14 cellular contexts compared by ENCODE assay signal in the genomic region with DNA sequence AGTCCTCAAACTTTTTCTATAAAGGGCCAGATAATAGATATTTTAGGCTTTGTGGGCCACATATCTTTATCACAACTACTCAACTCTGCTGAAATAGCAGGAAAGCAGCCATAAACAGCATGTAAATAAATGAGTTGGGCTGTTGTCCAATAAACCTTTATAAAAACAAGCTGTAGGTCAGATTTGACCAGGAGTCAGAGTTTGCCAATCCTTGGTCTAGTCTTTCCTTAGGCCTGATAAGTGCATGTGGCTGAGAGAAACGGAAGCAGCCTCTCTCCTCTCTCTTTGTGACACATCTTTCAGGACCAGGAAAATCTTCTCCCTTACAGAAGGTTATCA.
DNase-seq lines count a peak whose midpoint lies in the region; ATAC-seq and TF ChIP-seq lines count a peak whose summit lies in the region.
"Had no signal": no experiment of that assay in that cellular context is flagged by ENCODE, and none has a peak within 500 bp of the region (broad histone marks: within the 10 kb centered on the region; RNA-seq: fewer than 3 reads in every experiment).

No MANE protein-coding gene starts in this region.

- H3K4me1 ChIP-seq in endodermal cell (ENCODE audit: control insufficient read depth, insufficient read depth, low read length) (peaks cover 12% of the 10 kb centered on the region), mucosa of rectum (ENCODE audit: control insufficient read depth in 2 of 2, insufficient read depth in 2 of 2, low read length in 2 of 2) (peaks cover 12 to 27% of the 10 kb centered on the region in 2 donors), sigmoid colon (peaks cover 0 to 26% (median 20%) of the 10 kb centered on the region in 4 donors)
- H3K4me1 ChIP-seq: HAP-1 had no signal

- no peak for TF ChIP-seq CTCF in AG09309 (IDR thresholded peaks at IDR 0.05; ENCODE audit: control insufficient read depth, insufficient read depth, low read depth, low read length, missing control alignments)
- TF ChIP-seq CTCF in endodermal cell (conservative IDR thresholded peaks at IDR 0.05): no peak
- no peak for TF ChIP-seq CTCF in sigmoid colon (IDR thresholded peaks at IDR 0.05)

- no peak for ATAC-seq in HG03342 (IDR thresholded peaks at IDR 0.05; ENCODE audit: unreplicated experiment)

- TF ChIP-seq POLR2A in sigmoid colon (IDR thresholded peaks at IDR 0.05): no peak

- DNase-seq in AG09309 (ENCODE audit: low read depth) (peak; percentile 0), MG63 (peak; percentile 32), endodermal cell (no peak), NCI-H1930 (lab: John Stamatoyannopoulos, UW) (no peak), sigmoid colon (no peak), AML-193 (lab: John Stamatoyannopoulos, UW) (no peak)
- DNase-seq: activated CD8-positive, alpha-beta memory T cell treated with anti-CD3 and anti-CD28 coated beads for 24 hours; activated gamma-delta T cell treated with Interleukin-2 at 50 U/mL for 16 hours; hippocampal formation; NK-92 treated with Interleukin-12 subunit alpha and Interleukin-12 subunit beta, amount 100 ng/mL, for 24 hours; substantia nigra had no signal

- peak overlapping the region; percentile 95 for H3K27ac Mint-ChIP-seq in endodermal cell

- no peak overlapping the region for H3K4me3 Mint-ChIP-seq in endodermal cell

- H3K9ac ChIP-seq in endodermal cell (ENCODE audit: extremely low read depth, low read length, poor library complexity, severe bottlenecking): no peak overlapping the region
- no peak overlapping the region for H3K9ac ChIP-seq in mucosa of rectum (ENCODE audit: low read depth in 1 of 2, low read length in 2 of 2)

- 22% methylated on average over 1 of the region's 1 CpG; no CpG with 5 or more reads in 1 of the 2 experiments for WGBS in endodermal cell (ENCODE audit: insufficient coverage in 1 of 2, insufficient read length in 1 of 2), 2 experiments
- 33 to 58% methylated on average over 1 of the region's 1 CpG for WGBS in sigmoid colon, 2 donors

- H3K27ac ChIP-seq in endodermal cell (ENCODE audit: low read depth, low read length) (no peak overlapping the region), mucosa of rectum (ENCODE audit: low read depth in 2 of 2, low read length in 2 of 2) (peak overlapping the region; percentile 67 to 80), sigmoid colon (no peak overlapping the region)

- no peak for TF ChIP-seq EP300 in sigmoid colon (IDR thresholded peaks at IDR 0.05)

- H3K36me3 ChIP-seq in MG63 (no peaks in the 10 kb centered on the region), endodermal cell (ENCODE audit: control insufficient read depth, insufficient read depth, low read length) (no peaks in the 10 kb centered on the region), mucosa of rectum (ENCODE audit: control insufficient read depth in 2 of 2, insufficient read depth in 2 of 2, low read length in 2 of 2) (no peaks in the 10 kb centered on the region), sigmoid colon (no peaks in the 10 kb centered on the region)
- H3K36me3 ChIP-seq: HAP-1 had no signal

- intact Hi-C loops in sigmoid colon (cut with DNase I): no loop called here

- H3K9me3 ChIP-seq in MG63: no peaks in the 10 kb centered on the region
- no peaks in the 10 kb centered on the region for H3K9me3 ChIP-seq in endodermal cell (ENCODE audit: control insufficient read depth, low read length)
- H3K9me3 ChIP-seq in mucosa of rectum (ENCODE audit: control insufficient read depth in 2 of 2, low read length in 2 of 2): no peaks in the 10 kb centered on the region
- H3K9me3 ChIP-seq in sigmoid colon: no peaks in the 10 kb centered on the region
- H3K9me3 ChIP-seq: HAP-1 had no signal

- H3K27me3 ChIP-seq in MG63: 0 out of 2 replicates have a peak, but pooled peaks cover 2% of the 10 kb centered on the region
- H3K27me3 ChIP-seq in endodermal cell (ENCODE audit: control insufficient read depth, insufficient read depth, low read length, poor library complexity, severe bottlenecking): no peaks in the 10 kb centered on the region
- H3K27me3 ChIP-seq in mucosa of rectum (ENCODE audit: control insufficient read depth in 2 of 2, insufficient read depth in 2 of 2, low read length in 2 of 2): no peaks in the 10 kb centered on the region
- H3K27me3 ChIP-seq in sigmoid colon: no peaks in the 10 kb centered on the region

- no peaks in the 10 kb centered on the region for H3K27me3 Mint-ChIP-seq in endodermal cell (ENCODE audit: insufficient read depth)

- H3K4me1 Mint-ChIP-seq in endodermal cell: peaks cover 41% of the 10 kb centered on the region

- H3K4me3 ChIP-seq in AG09309 (ENCODE audit: control insufficient read depth, low read depth, low read length) (no peak overlapping the region), MG63 (no peak overlapping the region), endodermal cell (ENCODE audit: low read length) (no peak overlapping the region), mucosa of rectum (ENCODE audit: low read length in 2 of 2) (peak overlapping the region; percentile 15 to 27), sigmoid colon (no peak overlapping the region)
- H3K4me3 ChIP-seq: HAP-1 had no signal

- H3K9me3 Mint-ChIP-seq in endodermal cell: no peaks in the 10 kb centered on the region

- H3K36me3 Mint-ChIP-seq in endodermal cell (ENCODE audit: low read depth): no peaks in the 10 kb centered on the region

Comparison
In these comparisons a context has a peak if more than half of its experiments do, and no peak if none do; other contexts are left out.
1. DNase-seq: peak in AG09309 (single experiment) and MG63 (single experiment); none in endodermal cell (single experiment), NCI-H1930 (0 of 2), sigmoid colon (single experiment) and AML-193 (0 of 2).
2. H3K4me3 ChIP-seq: peak in mucosa of rectum (2 of 2); none in AG09309 (single experiment), MG63 (single experiment), endodermal cell (single experiment) and sigmoid colon (0 of 4).
3. H3K27ac ChIP-seq: peak in mucosa of rectum (2 of 2); none in endodermal cell (single experiment) and sigmoid colon (0 of 4).